ENCODE assay signal across 30 cellular contexts in genomic region chrY:19134426-19134825, GRCh38.
"Had no signal": no experiment of that assay in that cellular context is flagged by ENCODE, and none has a peak within 500 bp of the region (broad histone marks: within the 10 kb centered on the region; RNA-seq: fewer than 3 reads in every experiment).

No MANE protein-coding gene starts in this region.

- H3K4me1 ChIP-seq: heart left ventricle, left ventricle myocardium inferior, neural progenitor cell, parathyroid adenoma, psoas muscle, right atrium auricular region, right lobe of liver, transverse colon, upper lobe of left lung, vagina had no signal

- H3K4me3 Mint-ChIP-seq: immature natural killer cell; memory B cell; naive B cell; natural killer cell; nephron progenitor cell; neural progenitor cell; stimulated activated memory B cell treated with anti-CD40 and anti-IgM and Interleukin-4, amounts not matched to agents 10 μg/mL and 1 μg/mL and 100 μg/mL, for 72 hours; stimulated activated naive CD8-positive, alpha-beta T cell treated with anti-CD3 and anti-CD28 coated beads, Interleukin-15, amount 100 ng/mL, for 72 hours had no signal

- H3K4me2 ChIP-seq: neural progenitor cell, smooth muscle cell had no signal

- H3K27ac ChIP-seq: heart left ventricle, left ventricle myocardium inferior, neural progenitor cell, neutrophil, parathyroid adenoma, psoas muscle, right atrium auricular region, right lobe of liver, transverse colon, upper lobe of left lung, vagina had no signal

- DNase-seq: heart left ventricle; hypothalamus; immature natural killer cell; kidney; left colon; left ventricle myocardium inferior; naive B cell; natural killer cell; nephron progenitor cell; occipital lobe; psoas muscle; stimulated activated CD4-positive, alpha-beta T cell treated with anti-CD3 and anti-CD28 coated beads, Interleukin-1b, Interleukin-23, amount 100 ng/mL, for 48 hours; stimulated activated CD4-positive, alpha-beta T cell treated with anti-CD3 and anti-CD28 coated beads, Interleukin-2, amount 100 ng/mL, for 48 hours; stimulated activated CD4-positive, alpha-beta T cell treated with anti-CD3 and anti-CD28 coated beads, Interleukin-4, amount 100 ng/mL, for 4 hours; stimulated activated CD8-positive, alpha-beta memory T cell treated with anti-CD3 and anti-CD28 coated beads, Interleukin-4, amount 100 ng/mL, for 48 hours; stimulated activated naive CD4-positive, alpha-beta T cell treated with Interleukin-2 at 50 U/mL for 16 hours; stimulated activated naive CD8-positive, alpha-beta T cell treated with anti-CD3 and anti-CD28 coated beads, Interleukin-15, amount 100 ng/mL, for 72 hours; substantia nigra; transverse colon; upper lobe of left lung had no signal

- H3K36me3 ChIP-seq: heart left ventricle, left ventricle myocardium inferior, neural progenitor cell, neutrophil, right atrium auricular region, right lobe of liver, transverse colon, upper lobe of left lung, vagina had no signal

- H3K27ac Mint-ChIP-seq: immature natural killer cell; memory B cell; naive B cell; natural killer cell; nephron progenitor cell; neural progenitor cell; stimulated activated memory B cell treated with anti-CD40 and anti-IgM and Interleukin-4, amounts not matched to agents 10 μg/mL and 1 μg/mL and 100 μg/mL, for 72 hours; stimulated activated naive CD8-positive, alpha-beta T cell treated with anti-CD3 and anti-CD28 coated beads, Interleukin-15, amount 100 ng/mL, for 72 hours had no signal

- ATAC-seq: heart left ventricle; left colon; natural killer cell; psoas muscle; stimulated activated memory B cell treated with anti-CD40 and anti-IgM and Interleukin-4, amounts not matched to agents 10 μg/mL and 1 μg/mL and 100 μg/mL, for 72 hours; stimulated activated naive CD8-positive, alpha-beta T cell treated with anti-CD3 and anti-CD28 coated beads, Interleukin-15, amount 100 ng/mL, for 72 hours had no signal

- H3K27me3 Mint-ChIP-seq: memory B cell; stimulated activated memory B cell treated with anti-CD40 and anti-IgM and Interleukin-4, amounts not matched to agents 10 μg/mL and 1 μg/mL and 100 μg/mL, for 72 hours had no signal

- H3K79me2 ChIP-seq: parathyroid adenoma had no signal

- FAIRE-seq: islet of Langerhans, kidney had no signal

- H3K9me3 ChIP-seq: heart left ventricle, left ventricle myocardium inferior, neutrophil, psoas muscle, right atrium auricular region, right lobe of liver, transverse colon, upper lobe of left lung, vagina had no signal

- H3K4me1 Mint-ChIP-seq: immature natural killer cell; memory B cell; naive B cell; nephron progenitor cell; neural progenitor cell; stimulated activated memory B cell treated with anti-CD40 and anti-IgM and Interleukin-4, amounts not matched to agents 10 μg/mL and 1 μg/mL and 100 μg/mL, for 72 hours had no signal

- H3K9ac ChIP-seq: neural progenitor cell, parathyroid adenoma had no signal

- H3K36me3 Mint-ChIP-seq: immature natural killer cell; memory B cell; naive B cell; natural killer cell; neural progenitor cell; stimulated activated memory B cell treated with anti-CD40 and anti-IgM and Interleukin-4, amounts not matched to agents 10 μg/mL and 1 μg/mL and 100 μg/mL, for 72 hours had no signal

- H2AFZ ChIP-seq: neural progenitor cell, parathyroid adenoma had no signal

- H3K27me3 ChIP-seq: heart left ventricle, neural progenitor cell, neutrophil, right atrium auricular region, right lobe of liver, transverse colon, upper lobe of left lung, vagina had no signal

- H3K9me3 Mint-ChIP-seq: immature natural killer cell, natural killer cell, nephron progenitor cell, neural progenitor cell had no signal

- H3K4me3 ChIP-seq: heart left ventricle, left ventricle myocardium inferior, neural progenitor cell, psoas muscle, right atrium auricular region, right lobe of liver, smooth muscle cell, transverse colon, upper lobe of left lung, vagina had no signal
